ENCODE assay signal across 23 cellular contexts in genomic region chr9:19020886-19021285, GRCh38. TPM values are rescaled to one million over a fixed set of nuclear protein-coding genes. Genes with fewer than 3 reads are reported as not detected.
DNase-seq lines count a peak whose midpoint lies in the region; ATAC-seq lines count a peak whose summit lies in the region.
"Had no signal": no experiment of that assay in that cellular context is flagged by ENCODE, and none has a peak within 500 bp of the region (broad histone marks: within the 10 kb centered on the region; RNA-seq: fewer than 3 reads in every experiment).

No MANE protein-coding gene starts in this region.

- peak; percentile 75 for DNase-seq in G401 (ENCODE audit: low spot score)
- peak; percentile 74 for DNase-seq in MV-4-11 (lab: John Stamatoyannopoulos, UW)
- peak; percentile 16 for DNase-seq in UCSD-AML1 (lab: John Stamatoyannopoulos, UW; ENCODE audit: unreplicated experiment)
- DNase-seq in cerebellum (ENCODE audit: low spot score): peak; percentile 62
- DNase-seq in left lobe of liver (ENCODE audit: low spot score): no peak
- no peak for DNase-seq in AG20443 (ENCODE audit: low spot score)
- DNase-seq in activated CD4-positive, alpha-beta T cell treated with anti-CD3 and anti-CD28 coated beads for 4 hours: no peak
- DNase-seq: BE2C; CD4-positive, alpha-beta memory T cell; CD4-positive, CD25-positive, alpha-beta regulatory T cell; CD8-positive, alpha-beta memory T cell; COR-L47; DMS 273 treated with DMSO at 0.1 percent for 48 hours; DMS153; DMS53; DMS79; DND-41; EL; GF-D8 had no signal

- ATAC-seq in HG03469 (IDR thresholded peaks at IDR 0.05; ENCODE audit: unreplicated experiment): no peak
- no peak for ATAC-seq in left lobe of liver
- ATAC-seq: A549 had no signal

- in situ Hi-C loops in G401 (cut with HindIII; ENCODE audit: low sequenced_read_pairs): no loop called here

RNA-seq across cellular contexts. Expression of gene SAXO1, which starts 12.1 kb away (rescaled TPM):
- total RNA-seq in G401 (2014; rRNA removed; shearing (Covaris generic)): not detected in 2 replicates
- total RNA-seq in cerebellum (under 0.01 TPM), left lobe of liver (not detected)
- total RNA-seq: A172; CD8-positive, alpha-beta memory T cell; Daoy had no signal

RNA-seq across cellular contexts. Expression of gene RRAGA, which starts 28.3 kb away (rescaled TPM):
- total RNA-seq in G401 (2014; rRNA removed; shearing (Covaris generic)): 33.0 and 44.3 TPM in 2 replicates
- total RNA-seq in cerebellum (44.5 TPM), left lobe of liver (35.9 TPM)

Comparison
In these comparisons a context has a peak if more than half of its experiments do, and no peak if none do; other contexts are left out.
1. DNase-seq: peak in G401 (single experiment), MV-4-11 (single experiment), UCSD-AML1 (single experiment) and cerebellum (single experiment); none in left lobe of liver (single experiment), AG20443 (single experiment) and activated CD4-positive, alpha-beta T cell treated with anti-CD3 and anti-CD28 coated beads for 4 hours (0 of 2).